In the genomic region with DNA sequence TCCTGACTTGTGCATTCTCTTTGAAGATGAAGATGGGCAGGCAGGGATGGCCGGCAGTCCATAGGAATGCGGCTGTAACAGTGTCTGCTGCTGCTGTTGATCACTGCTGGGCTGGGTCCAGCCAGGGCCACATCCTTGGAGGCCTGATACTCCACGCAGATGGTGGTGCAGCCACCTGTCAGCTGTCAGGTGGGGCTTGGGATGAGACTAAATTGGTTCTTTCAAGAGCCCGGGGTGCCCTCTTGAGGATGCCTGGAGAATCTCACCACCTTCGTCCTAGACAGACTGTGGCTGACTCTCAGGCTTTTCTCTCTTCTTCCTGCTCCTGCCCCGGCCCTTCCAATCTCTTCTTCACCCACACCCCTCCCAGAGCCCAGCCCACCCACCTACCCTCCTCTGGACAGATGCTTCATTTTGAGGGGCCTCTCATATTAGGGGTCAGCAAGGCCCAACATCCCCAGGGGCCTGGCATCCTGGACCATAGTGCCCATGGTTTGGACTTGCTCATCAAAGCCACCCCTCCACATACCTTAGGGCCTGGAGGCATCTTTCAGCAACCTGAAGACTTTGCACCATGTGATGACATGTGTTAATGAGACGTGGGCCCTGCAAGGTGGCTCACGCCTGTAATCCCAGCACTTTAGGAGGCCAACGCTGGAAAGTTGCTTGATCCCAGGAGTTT, we compare ENCODE assay signal across 7 cellular contexts. TPM values are rescaled to one million over a fixed set of nuclear protein-coding genes. Genes with fewer than 3 reads are reported as not detected.
DNase-seq lines count a peak whose midpoint lies in the region; TF ChIP-seq lines count a peak whose summit lies in the region.

No MANE protein-coding gene starts in this region.

- H3K36me3 ChIP-seq in kidney epithelial cell (ENCODE audit: control insufficient read depth, insufficient read depth, low read length), result no peaks in the 10 kb centered on the region

- DNase-seq in NCI-H1105 treated with DMSO at 0.1 percent for 48 hours (lab: John Stamatoyannopoulos, UW) (peak; percentile 71), T follicular helper cell (ENCODE audit: low read depth) (peak; percentile 46), astrocyte of the cerebellum (ENCODE audit: low read depth) (peak; percentile 24), kidney epithelial cell (ENCODE audit: low read depth) (no peak), epidermal melanocyte (ENCODE audit: insufficient read length, low spot score) (no peak)
- peak; percentile 70 for DNase-seq in stimulated activated CD4-positive, alpha-beta T cell treated with anti-CD3 and anti-CD28 coated beads, Interleukin-4, amount 100 ng/mL, for 24 hours

- TF ChIP-seq CTCF in GM12874 (IDR thresholded peaks at IDR 0.05; ENCODE audit: insufficient read depth, low read depth, low read length), result peak; percentile 78
- TF ChIP-seq CTCF in astrocyte of the cerebellum (IDR thresholded peaks at IDR 0.05; ENCODE audit: low read depth, low read length, missing control alignments), result peak; percentile 69
- TF ChIP-seq CTCF in kidney epithelial cell (IDR thresholded peaks at IDR 0.05; ENCODE audit: insufficient read depth, low read length, poor library complexity, severe bottlenecking), result peak; percentile 72

- in situ Hi-C loops in astrocyte of the cerebellum (cut with HindIII; ENCODE audit: low sequenced_read_pairs), result no loop called here

- H3K4me3 ChIP-seq in astrocyte of the cerebellum (ENCODE audit: low read depth, low read length) (no peak overlapping the region), kidney epithelial cell (ENCODE audit: low read depth, low read length) (no peak overlapping the region)

- H3K27me3 ChIP-seq in kidney epithelial cell (ENCODE audit: control insufficient read depth, insufficient read depth, low read length), result peaks cover 5% of the 10 kb centered on the region

RNA-seq across cellular contexts. Expression of a gene that starts 19.1 kb away (rescaled TPM):
- 11.0 and 12.7 TPM in 2 replicates for total RNA-seq in kidney epithelial cell

RNA-seq across cellular contexts. Expression of a gene that starts 28.9 kb away (rescaled TPM):
- 59.7 and 60.1 TPM in 2 replicates for total RNA-seq in kidney epithelial cell

RNA-seq across cellular contexts. Expression of a gene that starts 29.0 kb away (rescaled TPM):
- 0.38 and 0.41 TPM in 2 replicates for total RNA-seq in kidney epithelial cell

RNA-seq across cellular contexts. Expression of a gene that starts 38.6 kb away (rescaled TPM):
- total RNA-seq in kidney epithelial cell, result 30.1 and 31.7 TPM in 2 replicates

RNA-seq across cellular contexts. Expression of a gene that starts 48.5 kb away (rescaled TPM):
- 0.62 and 2.5 TPM in 2 replicates for total RNA-seq in kidney epithelial cell

Comparison
In these comparisons a context has a peak if more than half of its experiments do, and no peak if none do; other contexts are left out.
1. DNase-seq: peak in NCI-H1105 treated with DMSO at 0.1 percent for 48 hours (single experiment), T follicular helper cell (single experiment), astrocyte of the cerebellum (single experiment) and stimulated activated CD4-positive, alpha-beta T cell treated with anti-CD3 and anti-CD28 coated beads, Interleukin-4, amount 100 ng/mL, for 24 hours (single experiment); none in kidney epithelial cell (single experiment) and epidermal melanocyte (single experiment).
2. Peak in every context shown above with its lines, with median percentiles within 50 percentile points of each other: CTCF ChIP-seq.